In the genomic region with DNA sequence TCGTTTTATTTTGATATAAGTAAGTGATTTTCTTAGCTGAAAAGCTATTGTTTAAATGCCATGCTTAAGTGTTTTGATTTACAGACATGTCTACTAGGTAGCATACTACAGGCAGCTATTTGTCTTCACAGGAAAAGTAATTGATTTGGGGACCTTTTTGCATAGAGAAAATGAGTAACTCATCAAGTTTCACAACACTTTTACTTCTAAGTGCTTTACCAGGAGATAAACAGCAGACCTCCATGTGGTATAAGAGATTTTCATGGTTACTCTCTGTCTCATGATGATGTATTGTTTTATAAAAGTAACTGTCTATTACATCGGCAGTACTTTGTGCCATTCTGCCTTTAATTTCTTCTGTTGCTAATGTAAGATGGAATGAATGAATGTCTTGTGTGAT, we compare ENCODE assay signal across 30 cellular contexts. TPM values are rescaled to one million over a fixed set of nuclear protein-coding genes. Genes with fewer than 3 reads are reported as not detected.
DNase-seq lines count a peak whose midpoint lies in the region; ATAC-seq lines count a peak whose summit lies in the region.
"Had no signal": no experiment of that assay in that cellular context is flagged by ENCODE, and none has a peak within 500 bp of the region (broad histone marks: within the 10 kb centered on the region; RNA-seq: fewer than 3 reads in every experiment).

No MANE protein-coding gene starts in this region.

- H3K36me3 Mint-ChIP-seq in activated T-cell treated with anti-CD3 and anti-CD28 coated beads, Interleukin-2, amount 50 U/mL, for 24 hours (ENCODE audit: low read depth): peaks cover 40% of the 10 kb centered on the region
- peaks cover 5% of the 10 kb centered on the region for H3K36me3 Mint-ChIP-seq in T-helper 17 cell (ENCODE audit: low read depth)
- H3K36me3 Mint-ChIP-seq: natural killer cell had no signal

- peaks cover 0 to 39% of the 10 kb centered on the region in 2 experiments for H3K36me3 ChIP-seq in mesenchymal stem cell (ENCODE audit: control insufficient read depth in 1 of 2, insufficient read depth in 2 of 2, low read depth in 1 of 2, low read length in 2 of 2)
- H3K36me3 ChIP-seq: right lobe of liver, spleen, tibial nerve had no signal

- H2BK120ac ChIP-seq in mesenchymal stem cell (ENCODE audit: low read depth, low read length): no peak overlapping the region

- 100% methylated on average over 2 of the region's 2 CpGs for WGBS in mesenchymal stem cell

- H3K23ac ChIP-seq in mesenchymal stem cell (ENCODE audit: low read length in 2 of 2): no peak overlapping the region

- H2AK5ac ChIP-seq in mesenchymal stem cell (ENCODE audit: low read length, severe bottlenecking): no peak overlapping the region

- H3K4me2 ChIP-seq in mesenchymal stem cell (ENCODE audit: low read length, poor library complexity, severe bottlenecking): no peak overlapping the region

- H3K18ac ChIP-seq in mesenchymal stem cell (ENCODE audit: low read depth in 1 of 2, low read length in 2 of 2): no peak overlapping the region

- H2BK5ac ChIP-seq in mesenchymal stem cell (ENCODE audit: low read depth, low read length, poor library complexity, severe bottlenecking): no peak overlapping the region

- no peaks in the 10 kb centered on the region for H3K27me3 Mint-ChIP-seq in activated T-cell treated with anti-CD3 and anti-CD28 coated beads, Interleukin-2, amount 50 U/mL, for 24 hours
- H3K27me3 Mint-ChIP-seq in T-helper 17 cell: no peaks in the 10 kb centered on the region
- H3K27me3 Mint-ChIP-seq: central memory CD8-positive, alpha-beta T cell; progenitor cell of endocrine pancreas had no signal

- peaks cover 72% of the 10 kb centered on the region for H3K4me1 Mint-ChIP-seq in activated T-cell treated with anti-CD3 and anti-CD28 coated beads, Interleukin-2, amount 50 U/mL, for 24 hours (ENCODE audit: low read depth)
- peaks cover 49% of the 10 kb centered on the region for H3K4me1 Mint-ChIP-seq in T-helper 17 cell

- H4K91ac ChIP-seq in mesenchymal stem cell (ENCODE audit: low read length): no peak overlapping the region

- H3K4me1 ChIP-seq in mesenchymal stem cell (ENCODE audit: control insufficient read depth, insufficient read depth, low read depth, low read length): no peaks in the 10 kb centered on the region

- peak overlapping the region; percentile 37 for H3K9ac ChIP-seq in mesenchymal stem cell (ENCODE audit: low read length)

- no peak for DNase-seq in activated T-cell treated with anti-CD3 and anti-CD28 coated beads, Interleukin-2, amount 50 U/mL, for 24 hours
- DNase-seq in activated T-cell treated with anti-CD3 and anti-CD28 coated beads, Interleukin-2, amount 50 U/mL, for 48 hours: no peak
- DNase-seq in SK-MEL-5 (ENCODE audit: low read depth, low spot score) (peak; percentile 28), mesenchymal stem cell (peak; percentile 40), T-helper 17 cell (no peak)
- no peak for DNase-seq in stimulated activated CD4-positive, alpha-beta T cell treated with anti-CD3 and anti-CD28 coated beads, Interleukin-4, amount 100 ng/mL, for 24 hours
- DNase-seq: activated CD4-positive, alpha-beta T cell treated with anti-CD3 and anti-CD28 coated beads for 4 hours; activated naive CD4-positive, alpha-beta T cell treated with Interleukin-2 at 50 U/mL for 16 hours; body of pancreas; dermis blood vessel endothelial cell; KG1; kidney glomerular epithelial cell; mucosa of descending colon; natural killer cell; NCI-H1105 treated with DMSO at 0.1 percent for 48 hours; NCI-H1930; NCI-H524; NK-92 treated with Interleukin-12 subunit alpha and Interleukin-12 subunit beta, amount 100 ng/mL, for 24 hours; nucleus accumbens; right lobe of liver; spleen had no signal

- no peaks in the 10 kb centered on the region for H3K9me3 ChIP-seq in mesenchymal stem cell (ENCODE audit: control insufficient read depth, low read length)
- no peaks in the 10 kb centered on the region for H3K9me3 ChIP-seq in T-helper 17 cell (ENCODE audit: control insufficient read depth, low read length, poor library complexity, severe bottlenecking)
- H3K9me3 ChIP-seq: body of pancreas, mucosa of descending colon, right lobe of liver, spleen, tibial nerve had no signal

- no peak overlapping the region for H3K4me3 Mint-ChIP-seq in activated T-cell treated with anti-CD3 and anti-CD28 coated beads, Interleukin-2, amount 50 U/mL, for 24 hours
- H3K4me3 Mint-ChIP-seq in T-helper 17 cell: no peak overlapping the region
- H3K4me3 Mint-ChIP-seq: CD14-positive monocyte; central memory CD8-positive, alpha-beta T cell; natural killer cell had no signal

- in situ Hi-C loops in SK-MEL-5 (cut with HindIII; ENCODE audit: low pct_unique_long_range_greater_than_20kb, low sequenced_read_pairs): no loop called here

- H3K4ac ChIP-seq in mesenchymal stem cell (ENCODE audit: low read depth in 1 of 2, low read length in 2 of 2): no peak overlapping the region

- H3K9me3 Mint-ChIP-seq in activated T-cell treated with anti-CD3 and anti-CD28 coated beads, Interleukin-2, amount 50 U/mL, for 24 hours: no peaks in the 10 kb centered on the region
- H3K9me3 Mint-ChIP-seq: CD14-positive monocyte; central memory CD8-positive, alpha-beta T cell; natural killer cell had no signal

- H3K4me3 ChIP-seq in mesenchymal stem cell (ENCODE audit: insufficient read depth in 1 of 2, low read depth in 1 of 2, low read length in 2 of 2): no peak overlapping the region
- H3K4me3 ChIP-seq: body of pancreas, mucosa of descending colon, right lobe of liver, spleen, tibial nerve had no signal

- H2BK15ac ChIP-seq in mesenchymal stem cell (ENCODE audit: low read depth, poor library complexity, severe bottlenecking): no peak overlapping the region

- H2BK12ac ChIP-seq in mesenchymal stem cell (ENCODE audit: low read length in 2 of 2): no peak overlapping the region

- no peaks in the 10 kb centered on the region for H3K27me3 ChIP-seq in mesenchymal stem cell (ENCODE audit: control insufficient read depth in 1 of 2, insufficient read depth in 1 of 2, low read length in 2 of 2)
- H3K27me3 ChIP-seq: body of pancreas, right lobe of liver, spleen, tibial nerve had no signal

- H3K79me1 ChIP-seq in mesenchymal stem cell (replicated peaks; ENCODE audit: low read length, poor library complexity, severe bottlenecking): peaks cover 14% of the 10 kb centered on the region

- ATAC-seq in GM21619 (IDR thresholded peaks at IDR 0.05; ENCODE audit: unreplicated experiment) (peak; percentile 50), HG02642 (IDR thresholded peaks at IDR 0.05; ENCODE audit: poor library complexity, unreplicated experiment) (no peak), T-helper 17 cell (no peak)
- ATAC-seq: body of pancreas, esophagus mucosa, HCT116, mucosa of descending colon, natural killer cell, right lobe of liver had no signal

- peak overlapping the region; percentile 52 for H3K27ac Mint-ChIP-seq in activated T-cell treated with anti-CD3 and anti-CD28 coated beads, Interleukin-2, amount 50 U/mL, for 24 hours
- H3K27ac Mint-ChIP-seq in T-helper 17 cell: no peak overlapping the region
- H3K27ac Mint-ChIP-seq: natural killer cell, progenitor cell of endocrine pancreas had no signal

- no peak overlapping the region for H2AFZ ChIP-seq in mesenchymal stem cell (ENCODE audit: low read depth, low read length)

- no peak overlapping the region for H3K27ac ChIP-seq in mesenchymal stem cell (ENCODE audit: low read length, poor library complexity, severe bottlenecking)
- H3K27ac ChIP-seq: body of pancreas, HL-60, right lobe of liver, spleen, tibial nerve had no signal

- no peak overlapping the region for H4K8ac ChIP-seq in mesenchymal stem cell (ENCODE audit: low read length)

- no peak overlapping the region for H3K14ac ChIP-seq in mesenchymal stem cell (ENCODE audit: low read length in 2 of 2)

RNA-seq across cellular contexts. Expression of a gene that starts 28.7 kb away (rescaled TPM):
- total RNA-seq in SK-MEL-5 (2014; rRNA removed; shearing (Covaris generic)): 45.0 and 46.2 TPM in 2 replicates
- 22.9 and 33.8 TPM in 2 replicates for polyA plus RNA-seq in SK-MEL-5 (2015; cell fraction: cytosol; rRNA removed)
- 80.7 and 118 TPM in 2 replicates for polyA plus RNA-seq in SK-MEL-5 (2015; cell fraction: nucleus; rRNA removed)
- polyA plus RNA-seq in mesenchymal stem cell (2013, experiment 1 of 2): 55.7 TPM
- 54.9 TPM for polyA plus RNA-seq in mesenchymal stem cell (2013, experiment 2 of 2)
- total RNA-seq in T-helper 17 cell: 10 to 100 TPM; 77.9 to 88.3 TPM

Comparison
In these comparisons a context has a peak if more than half of its experiments do, and no peak if none do; other contexts are left out.
1. DNase-seq: peak in SK-MEL-5 (single experiment) and mesenchymal stem cell (single experiment); none in activated T-cell treated with anti-CD3 and anti-CD28 coated beads, Interleukin-2, amount 50 U/mL, for 24 hours (single experiment), activated T-cell treated with anti-CD3 and anti-CD28 coated beads, Interleukin-2, amount 50 U/mL, for 48 hours (0 of 2), stimulated activated CD4-positive, alpha-beta T cell treated with anti-CD3 and anti-CD28 coated beads, Interleukin-4, amount 100 ng/mL, for 24 hours (single experiment) and T-helper 17 cell (0 of 3).